ENCODE assay signal across 12 cellular contexts in genomic region chr17:28926786-28927185, GRCh38. TPM values are rescaled to one million over a fixed set of nuclear protein-coding genes. Genes with fewer than 3 reads are reported as not detected.
DNase-seq lines count a peak whose midpoint lies in the region; ATAC-seq and FAIRE-seq lines count a peak whose summit lies in the region.
"Had no signal": no experiment of that assay in that cellular context is flagged by ENCODE, and none has a peak within 500 bp of the region (broad histone marks: within the 10 kb centered on the region; RNA-seq: fewer than 3 reads in every experiment).

No MANE protein-coding gene starts in this region.

- DNase-seq in activated CD4-positive, alpha-beta T cell treated with anti-CD3 and anti-CD28 coated beads for 36 hours, result no peak
- DNase-seq in activated CD4-positive, alpha-beta T cell treated with anti-CD3 and anti-CD28 coated beads for 4 hours, result no peak
- no peak for DNase-seq in activated T-helper 1 cell treated with anti-CD3 and anti-CD28 coated beads, Interleukin-12 subunit alpha, Interleukin-12 subunit beta, Interleukin-2, Interleukin-4 antibody, amounts not matched to agents 30 ng/mL and 10 ng/mL and 1 ng/mL, durations not matched to agents 14 hours and 24 hours and 36 hours (ENCODE audit: low spot score)
- DNase-seq in immature natural killer cell, result no peak
- no peak for DNase-seq in stimulated activated effector memory CD8-positive, alpha-beta T cell treated with anti-CD3 and anti-CD28 coated beads, Interleukin-12 subunit alpha, Interleukin-12 subunit beta, amount 100 ng/mL, for 72 hours (ENCODE audit: low spot score in 2 of 2)
- no peak for DNase-seq in HTR-8/SVneo (ENCODE audit: insufficient read length, low spot score)
- no peak for DNase-seq in H4 (ENCODE audit: low spot score)
- DNase-seq: aorta, NCI-H1105 treated with DMSO at 0.1 percent for 48 hours had no signal

- FAIRE-seq in HTR-8/SVneo (lab: Jason Lieb, UNC), result no peak
- FAIRE-seq: frontal cortex had no signal

- peaks cover 13% of the 10 kb centered on the region for H3K9me3 Mint-ChIP-seq in activated CD4-positive, alpha-beta T cell treated with anti-CD3 and anti-CD28 coated beads for 36 hours (ENCODE audit: low read depth)
- H3K9me3 Mint-ChIP-seq in activated T-helper 1 cell treated with anti-CD3 and anti-CD28 coated beads, Interleukin-12 subunit alpha, Interleukin-12 subunit beta, Interleukin-2, Interleukin-4 antibody, amounts not matched to agents 30 ng/mL and 10 ng/mL and 1 ng/mL, durations not matched to agents 14 hours and 24 hours and 36 hours, result peaks cover 12% of the 10 kb centered on the region
- H3K9me3 Mint-ChIP-seq in immature natural killer cell, result no peaks in the 10 kb centered on the region
- H3K9me3 Mint-ChIP-seq in stimulated activated effector memory CD8-positive, alpha-beta T cell treated with anti-CD3 and anti-CD28 coated beads, Interleukin-12 subunit alpha, Interleukin-12 subunit beta, amount 100 ng/mL, for 72 hours, result no peaks in the 10 kb centered on the region

- POLR2A ChIA-PET in activated CD4-positive, alpha-beta T cell treated with anti-CD3 and anti-CD28 coated beads for 36 hours (lab: Charles Lee), result interaction anchor here (0.5 to 2.3 kb wide), 3 partner anchors 18 to 204 kb away, joined by 4 to 11 read pairs (median 5); partner anchors contain the start of gene PHF12

- CTCF ChIA-PET in activated CD4-positive, alpha-beta T cell treated with anti-CD3 and anti-CD28 coated beads for 36 hours (lab: Charles Lee), result interaction anchor here (0.5 to 3.2 kb wide), 14 partner anchors 10 to 665 kb away, joined by 3 to 28 read pairs (median 6); partner anchors contain the start of genes FAM222B and PHF12

- intact Hi-C loops in activated CD4-positive, alpha-beta T cell treated with anti-CD3 and anti-CD28 coated beads for 36 hours (cut with DNase I, micrococcal nuclease), result loop anchor here (1.0 to 2.0 kb wide), 7 partner anchors 10 to 114 kb away; no protein-coding TSS in a partner anchor
- intact Hi-C loops in activated T-helper 1 cell treated with anti-CD3 and anti-CD28 coated beads, Interleukin-12 subunit alpha, Interleukin-12 subunit beta, Interleukin-2, Interleukin-4 antibody, amounts not matched to agents 30 ng/mL and 10 ng/mL and 1 ng/mL, durations not matched to agents 14 hours and 24 hours and 36 hours (cut with micrococcal nuclease), result loop anchor here (1.0 to 10.0 kb wide), 6 partner anchors 23 to 352 kb away; partner anchors contain the start of genes ALDOC, BLTP2, NEK8 and PIGS

- peaks cover 60% of the 10 kb centered on the region for H3K4me1 Mint-ChIP-seq in activated CD4-positive, alpha-beta T cell treated with anti-CD3 and anti-CD28 coated beads for 36 hours
- H3K4me1 Mint-ChIP-seq in activated T-helper 1 cell treated with anti-CD3 and anti-CD28 coated beads, Interleukin-12 subunit alpha, Interleukin-12 subunit beta, Interleukin-2, Interleukin-4 antibody, amounts not matched to agents 30 ng/mL and 10 ng/mL and 1 ng/mL, durations not matched to agents 14 hours and 24 hours and 36 hours (ENCODE audit: low read depth), result peaks cover 58% of the 10 kb centered on the region
- H3K4me1 Mint-ChIP-seq in immature natural killer cell, result peaks cover 66 to 76% of the 10 kb centered on the region in 2 donors
- peaks cover 52% of the 10 kb centered on the region for H3K4me1 Mint-ChIP-seq in stimulated activated effector memory CD8-positive, alpha-beta T cell treated with anti-CD3 and anti-CD28 coated beads, Interleukin-12 subunit alpha, Interleukin-12 subunit beta, amount 100 ng/mL, for 72 hours

- H3K36me3 Mint-ChIP-seq in activated CD4-positive, alpha-beta T cell treated with anti-CD3 and anti-CD28 coated beads for 36 hours (ENCODE audit: low read depth), result peaks cover 79% of the 10 kb centered on the region
- H3K36me3 Mint-ChIP-seq in activated T-helper 1 cell treated with anti-CD3 and anti-CD28 coated beads, Interleukin-12 subunit alpha, Interleukin-12 subunit beta, Interleukin-2, Interleukin-4 antibody, amounts not matched to agents 30 ng/mL and 10 ng/mL and 1 ng/mL, durations not matched to agents 14 hours and 24 hours and 36 hours (ENCODE audit: low read depth), result peaks cover 52% of the 10 kb centered on the region
- peaks cover 12 to 29% (median 23%) of the 10 kb centered on the region in 3 donors for H3K36me3 Mint-ChIP-seq in immature natural killer cell
- peaks cover 71% of the 10 kb centered on the region for H3K36me3 Mint-ChIP-seq in stimulated activated effector memory CD8-positive, alpha-beta T cell treated with anti-CD3 and anti-CD28 coated beads, Interleukin-12 subunit alpha, Interleukin-12 subunit beta, amount 100 ng/mL, for 72 hours

- ATAC-seq in activated CD4-positive, alpha-beta T cell treated with anti-CD3 and anti-CD28 coated beads for 36 hours, result no peak
- ATAC-seq in stimulated activated effector memory CD8-positive, alpha-beta T cell treated with anti-CD3 and anti-CD28 coated beads, Interleukin-12 subunit alpha, Interleukin-12 subunit beta, amount 100 ng/mL, for 72 hours, result no peak
- no peak for ATAC-seq in HG02588 (IDR thresholded peaks at IDR 0.05; ENCODE audit: unreplicated experiment)
- ATAC-seq: HCT116 had no signal

- no peak overlapping the region for H3K4me3 Mint-ChIP-seq in activated CD4-positive, alpha-beta T cell treated with anti-CD3 and anti-CD28 coated beads for 36 hours
- peak overlapping the region; percentile 4 for H3K4me3 Mint-ChIP-seq in activated T-helper 1 cell treated with anti-CD3 and anti-CD28 coated beads, Interleukin-12 subunit alpha, Interleukin-12 subunit beta, Interleukin-2, Interleukin-4 antibody, amounts not matched to agents 30 ng/mL and 10 ng/mL and 1 ng/mL, durations not matched to agents 14 hours and 24 hours and 36 hours
- H3K4me3 Mint-ChIP-seq in immature natural killer cell, result peak overlapping the region; percentile 37 to 76 (median 63)
- H3K4me3 Mint-ChIP-seq in stimulated activated effector memory CD8-positive, alpha-beta T cell treated with anti-CD3 and anti-CD28 coated beads, Interleukin-12 subunit alpha, Interleukin-12 subunit beta, amount 100 ng/mL, for 72 hours, result no peak overlapping the region

- peak overlapping the region; percentile 88 for H3K27ac Mint-ChIP-seq in activated CD4-positive, alpha-beta T cell treated with anti-CD3 and anti-CD28 coated beads for 36 hours
- H3K27ac Mint-ChIP-seq in activated T-helper 1 cell treated with anti-CD3 and anti-CD28 coated beads, Interleukin-12 subunit alpha, Interleukin-12 subunit beta, Interleukin-2, Interleukin-4 antibody, amounts not matched to agents 30 ng/mL and 10 ng/mL and 1 ng/mL, durations not matched to agents 14 hours and 24 hours and 36 hours, result peak overlapping the region; percentile 92
- H3K27ac Mint-ChIP-seq in immature natural killer cell, result peak overlapping the region; percentile 95 to 99 (median 97)
- H3K27ac Mint-ChIP-seq in stimulated activated effector memory CD8-positive, alpha-beta T cell treated with anti-CD3 and anti-CD28 coated beads, Interleukin-12 subunit alpha, Interleukin-12 subunit beta, amount 100 ng/mL, for 72 hours, result peak overlapping the region; percentile 60

- H3K27me3 Mint-ChIP-seq in activated CD4-positive, alpha-beta T cell treated with anti-CD3 and anti-CD28 coated beads for 36 hours, result no peaks in the 10 kb centered on the region
- no peaks in the 10 kb centered on the region for H3K27me3 Mint-ChIP-seq in activated T-helper 1 cell treated with anti-CD3 and anti-CD28 coated beads, Interleukin-12 subunit alpha, Interleukin-12 subunit beta, Interleukin-2, Interleukin-4 antibody, amounts not matched to agents 30 ng/mL and 10 ng/mL and 1 ng/mL, durations not matched to agents 14 hours and 24 hours and 36 hours (ENCODE audit: insufficient read depth)
- H3K27me3 Mint-ChIP-seq in immature natural killer cell (ENCODE audit: low read depth in 3 of 3), result peaks cover 3 to 13% (median 7%) of the 10 kb centered on the region in 3 donors

RNA-seq across cellular contexts. Expression of gene DHRS13, which starts 23.9 kb away (rescaled TPM):
- total RNA-seq in activated CD4-positive, alpha-beta T cell treated with anti-CD3 and anti-CD28 coated beads for 36 hours, result 10 to 100 TPM; 23.3 to 29.5 TPM
- total RNA-seq in activated T-helper 1 cell treated with anti-CD3 and anti-CD28 coated beads, Interleukin-12 subunit alpha, Interleukin-12 subunit beta, Interleukin-2, Interleukin-4 antibody, amounts not matched to agents 30 ng/mL and 10 ng/mL and 1 ng/mL, durations not matched to agents 14 hours and 24 hours and 36 hours, result 34.6 and 34.9 TPM in 2 replicates
- 10 to 100 TPM; 21.4 to 27.4 (median 22.2) TPM for polyA plus RNA-seq in immature natural killer cell
- total RNA-seq in H4 (2014; rRNA removed; shearing (Covaris generic)), result 12.3 and 16.1 TPM in 2 replicates

RNA-seq across cellular contexts. Expression of gene PHF12, which starts 24.5 kb away (rescaled TPM):
- 10 to 100 TPM; 48.6 to 52.3 TPM for total RNA-seq in activated CD4-positive, alpha-beta T cell treated with anti-CD3 and anti-CD28 coated beads for 36 hours
- total RNA-seq in activated T-helper 1 cell treated with anti-CD3 and anti-CD28 coated beads, Interleukin-12 subunit alpha, Interleukin-12 subunit beta, Interleukin-2, Interleukin-4 antibody, amounts not matched to agents 30 ng/mL and 10 ng/mL and 1 ng/mL, durations not matched to agents 14 hours and 24 hours and 36 hours, result 58.4 and 64.9 TPM in 2 replicates
- 10 to 100 TPM in 1 of 3 donors, 1 to 10 TPM in 2; 1.2 to 15.3 (median 3.9) TPM for polyA plus RNA-seq in immature natural killer cell
- total RNA-seq in H4 (2014; rRNA removed; shearing (Covaris generic)), result 11.3 and 20.3 TPM in 2 replicates

RNA-seq across cellular contexts. Expression of gene FLOT2, which starts 29.3 kb away (rescaled TPM):
- 10 to 100 TPM; 81.3 to 88.4 TPM for total RNA-seq in activated CD4-positive, alpha-beta T cell treated with anti-CD3 and anti-CD28 coated beads for 36 hours
- total RNA-seq in activated T-helper 1 cell treated with anti-CD3 and anti-CD28 coated beads, Interleukin-12 subunit alpha, Interleukin-12 subunit beta, Interleukin-2, Interleukin-4 antibody, amounts not matched to agents 30 ng/mL and 10 ng/mL and 1 ng/mL, durations not matched to agents 14 hours and 24 hours and 36 hours, result 92.2 and 98.8 TPM in 2 replicates
- polyA plus RNA-seq in immature natural killer cell, result 100 to 1,000 TPM; 275 to 360 (median 296) TPM
- total RNA-seq in H4 (2014; rRNA removed; shearing (Covaris generic)), result 15.5 and 21.3 TPM in 2 replicates

Comparison
In these comparisons a context has a peak if more than half of its experiments do, and no peak if none do; other contexts are left out.
1. H3K4me3 Mint-ChIP-seq: peak in activated T-helper 1 cell treated with anti-CD3 and anti-CD28 coated beads, Interleukin-12 subunit alpha, Interleukin-12 subunit beta, Interleukin-2, Interleukin-4 antibody, amounts not matched to agents 30 ng/mL and 10 ng/mL and 1 ng/mL, durations not matched to agents 14 hours and 24 hours and 36 hours (single experiment) and immature natural killer cell (5 of 5); none in activated CD4-positive, alpha-beta T cell treated with anti-CD3 and anti-CD28 coated beads for 36 hours (single experiment) and stimulated activated effector memory CD8-positive, alpha-beta T cell treated with anti-CD3 and anti-CD28 coated beads, Interleukin-12 subunit alpha, Interleukin-12 subunit beta, amount 100 ng/mL, for 72 hours (single experiment).
2. Peak in every context shown above with its lines, with median percentiles within 50 percentile points of each other: H3K27ac Mint-ChIP-seq.